In genomic region chr6:33428891-33429744, GRCh38 we compare ENCODE assay signal across 8 cellular contexts. TPM values are rescaled to one million over a fixed set of nuclear protein-coding genes. Genes with fewer than 3 reads are reported as not detected.
DNase-seq lines count a peak whose midpoint lies in the region; ATAC-seq and TF ChIP-seq lines count a peak whose summit lies in the region.
"Had no signal": no experiment of that assay in that cellular context is flagged by ENCODE, and none has a peak within 500 bp of the region (broad histone marks: within the 10 kb centered on the region; RNA-seq: fewer than 3 reads in every experiment).

No MANE protein-coding gene starts in this region.

- H3K4me2 ChIP-seq in GM23248 (ENCODE audit: unreplicated experiment), result peak overlapping the region; percentile 64

- H3K9me3 Mint-ChIP-seq in activated naive CD8-positive, alpha-beta T cell treated with anti-CD3 and anti-CD28 coated beads for 36 hours, result no peaks in the 10 kb centered on the region
- H3K9me3 Mint-ChIP-seq in neural crest cell, result no peaks in the 10 kb centered on the region

- H3K27me3 Mint-ChIP-seq in activated naive CD8-positive, alpha-beta T cell treated with anti-CD3 and anti-CD28 coated beads for 36 hours, result no peaks in the 10 kb centered on the region
- no peaks in the 10 kb centered on the region for H3K27me3 Mint-ChIP-seq in neural crest cell (ENCODE audit: low read depth)

- 68 to 73% methylated on average over 4 of the region's 4 CpGs for WGBS in GM23248 (ENCODE audit: low coverage in 1 of 2, low lambda C conversion rate in 2 of 2, missing lambda C conversion rate in 2 of 2), 2 experiments

- H3F3A ChIP-seq in GM23248 (ENCODE audit: insufficient read depth), result peaks cover 33% of the 10 kb centered on the region

- no peak overlapping the region for H3K27ac ChIP-seq in GM23248

- no peak for DNase-seq in GM23248
- no peak for DNase-seq in activated naive CD8-positive, alpha-beta T cell treated with anti-CD3 and anti-CD28 coated beads for 36 hours
- no peak for DNase-seq in neural crest cell (ENCODE audit: low read depth, low spot score)
- DNase-seq: NCI-H1048 had no signal

- ATAC-seq in GM21825 (IDR thresholded peaks at IDR 0.05; ENCODE audit: unreplicated experiment) (no peak), HG02642 (IDR thresholded peaks at IDR 0.05; ENCODE audit: poor library complexity, unreplicated experiment) (no peak), HG03460 (IDR thresholded peaks at IDR 0.05; ENCODE audit: unreplicated experiment) (no peak)

- H3K4me1 ChIP-seq in GM23248 (ENCODE audit: insufficient read depth), result peaks cover 21% of the 10 kb centered on the region

- no peaks in the 10 kb centered on the region for H3K27me3 ChIP-seq in GM23248 (replicated peaks; ENCODE audit: insufficient read depth)
- H3K27me3 ChIP-seq: body of pancreas had no signal

- H3K4me3 ChIP-seq in GM23248, result peak overlapping the region; percentile 89; the same call in 1 of the 2 replicates
- H3K4me3 ChIP-seq: body of pancreas had no signal

- no peaks in the 10 kb centered on the region for H3K9me3 ChIP-seq in GM23248 (ENCODE audit: low read depth)
- H3K9me3 ChIP-seq: body of pancreas had no signal

- 0 out of 2 replicates have a peak overlapping the region, but pooled peaks have one; percentile 81 for H3K9ac ChIP-seq in GM23248

- H3K4me1 Mint-ChIP-seq in activated naive CD8-positive, alpha-beta T cell treated with anti-CD3 and anti-CD28 coated beads for 36 hours, result peaks cover 67% of the 10 kb centered on the region
- peaks cover 88% of the 10 kb centered on the region for H3K4me1 Mint-ChIP-seq in neural crest cell

- H3K79me2 ChIP-seq in GM23248 (ENCODE audit: insufficient read depth), result peaks cover 50% of the 10 kb centered on the region

- no peak for TF ChIP-seq CTCF in neural crest cell (conservative IDR thresholded peaks at IDR 0.05)

- H3K4me3 Mint-ChIP-seq in activated naive CD8-positive, alpha-beta T cell treated with anti-CD3 and anti-CD28 coated beads for 36 hours, result peak overlapping the region; percentile 82
- H3K4me3 Mint-ChIP-seq in neural crest cell, result peak overlapping the region; percentile 95

- no peaks in the 10 kb centered on the region for H4K20me1 ChIP-seq in GM23248 (ENCODE audit: insufficient read depth)

- H3K36me3 ChIP-seq in GM23248 (ENCODE audit: low read depth), result no peaks in the 10 kb centered on the region

- no peaks in the 10 kb centered on the region for H3K9me2 ChIP-seq in GM23248 (ENCODE audit: insufficient read depth)

- peak overlapping the region; percentile 89 for H3K27ac Mint-ChIP-seq in activated naive CD8-positive, alpha-beta T cell treated with anti-CD3 and anti-CD28 coated beads for 36 hours
- H3K27ac Mint-ChIP-seq in neural crest cell (ENCODE audit: unreplicated experiment), result peak overlapping the region; percentile 91

- peaks cover 18% of the 10 kb centered on the region for H3K36me3 Mint-ChIP-seq in activated naive CD8-positive, alpha-beta T cell treated with anti-CD3 and anti-CD28 coated beads for 36 hours
- peaks cover 9% of the 10 kb centered on the region for H3K36me3 Mint-ChIP-seq in neural crest cell (ENCODE audit: low read depth)

- in situ Hi-C loops in GM23248 (cut with MboI), result no loop called here

- H2AFZ ChIP-seq in GM23248, result no peak overlapping the region

RNA-seq across cellular contexts. Expression of gene SYNGAP1, which starts 9.3 kb away (rescaled TPM):
- 2.8 and 3.7 TPM in 2 replicates for total RNA-seq in GM23248 (2014; rRNA removed; shearing (Covaris generic))
- polyA plus RNA-seq in GM23248 (2016; fragmentation: Nextera tagmentation; extraction: Ambion mirVana), result 0.42 and 0.65 TPM in 2 replicates
- total RNA-seq in activated naive CD8-positive, alpha-beta T cell treated with anti-CD3 and anti-CD28 coated beads for 36 hours, result 10 to 100 TPM; 26.4 to 29.3 TPM
- total RNA-seq in neural crest cell, result 72.4 and 73.5 TPM in 2 replicates

RNA-seq across cellular contexts. Expression of gene CUTA, which starts 11.2 kb away (rescaled TPM):
- 197 and 204 TPM in 2 replicates for total RNA-seq in GM23248 (2014; rRNA removed; shearing (Covaris generic))
- 397 and 404 TPM in 2 replicates for polyA plus RNA-seq in GM23248 (2016; fragmentation: Nextera tagmentation; extraction: Ambion mirVana)
- 100 to 1,000 TPM; 125 to 126 TPM for total RNA-seq in activated naive CD8-positive, alpha-beta T cell treated with anti-CD3 and anti-CD28 coated beads for 36 hours
- total RNA-seq in neural crest cell, result 319 and 326 TPM in 2 replicates

RNA-seq across cellular contexts. Expression of gene PHF1, which starts 18.3 kb away (rescaled TPM):
- total RNA-seq in GM23248 (2014; rRNA removed; shearing (Covaris generic)), result 39.8 and 44.9 TPM in 2 replicates
- 24.5 TPM in 2 replicates for polyA plus RNA-seq in GM23248 (2016; fragmentation: Nextera tagmentation; extraction: Ambion mirVana)
- 10 to 100 TPM; 23.5 to 26.0 TPM for total RNA-seq in activated naive CD8-positive, alpha-beta T cell treated with anti-CD3 and anti-CD28 coated beads for 36 hours
- 63.5 and 70.5 TPM in 2 replicates for total RNA-seq in neural crest cell

RNA-seq across cellular contexts. Expression of gene ZBTB9, which starts 25.3 kb away (rescaled TPM):
- total RNA-seq in GM23248 (2014; rRNA removed; shearing (Covaris generic)), result 2.0 and 3.5 TPM in 2 replicates
- 7.0 and 7.3 TPM in 2 replicates for polyA plus RNA-seq in GM23248 (2016; fragmentation: Nextera tagmentation; extraction: Ambion mirVana)
- 10 to 100 TPM; 11.3 to 11.7 TPM for total RNA-seq in activated naive CD8-positive, alpha-beta T cell treated with anti-CD3 and anti-CD28 coated beads for 36 hours
- total RNA-seq in neural crest cell, result 18.4 and 21.1 TPM in 2 replicates

RNA-seq across cellular contexts. Expression of gene KIFC1, which starts 37.5 kb away (rescaled TPM):
- 14.4 and 14.5 TPM in 2 replicates for total RNA-seq in GM23248 (2014; rRNA removed; shearing (Covaris generic))
- polyA plus RNA-seq in GM23248 (2016; fragmentation: Nextera tagmentation; extraction: Ambion mirVana), result 3.9 and 4.0 TPM in 2 replicates
- 10 to 100 TPM; 74.1 to 76.9 TPM for total RNA-seq in activated naive CD8-positive, alpha-beta T cell treated with anti-CD3 and anti-CD28 coated beads for 36 hours
- 123 and 124 TPM in 2 replicates for total RNA-seq in neural crest cell
